14 cellular contexts compared by ENCODE assay signal in the genomic region with DNA sequence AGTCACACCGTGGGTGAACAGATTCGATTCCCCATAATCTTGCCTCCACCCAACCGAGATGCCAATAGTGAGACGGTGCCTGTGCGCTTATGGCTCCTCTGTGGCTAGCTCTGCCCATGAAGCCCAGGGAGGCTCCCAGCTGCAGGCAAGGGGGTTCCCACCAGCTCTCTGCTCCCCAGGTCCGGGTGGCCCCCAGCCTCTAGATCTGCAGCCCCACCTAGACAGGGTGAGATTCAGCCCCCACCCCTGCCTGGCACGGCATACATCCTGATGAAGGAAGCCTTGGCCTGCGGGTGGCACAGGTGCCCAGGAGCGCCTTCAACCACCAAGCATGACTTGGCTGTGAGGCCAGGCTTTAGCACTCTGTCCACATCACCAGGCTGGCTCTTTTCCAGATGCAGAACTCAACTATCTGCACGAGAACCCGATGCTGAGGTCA. TPM values are rescaled to one million over a fixed set of nuclear protein-coding genes. Genes with fewer than 3 reads are reported as not detected.
DNase-seq lines count a peak whose midpoint lies in the region; ATAC-seq and TF ChIP-seq lines count a peak whose summit lies in the region.
"Had no signal": no experiment of that assay in that cellular context is flagged by ENCODE, and none has a peak within 500 bp of the region (broad histone marks: within the 10 kb centered on the region; RNA-seq: fewer than 3 reads in every experiment).

No MANE protein-coding gene starts in this region.

- H3K4me3 ChIP-seq in dorsolateral prefrontal cortex = no peak overlapping the region
- H3K4me3 ChIP-seq in tibial artery = no peak overlapping the region
- H3K4me3 ChIP-seq in SJCRH30 = no peak overlapping the region
- H3K4me3 ChIP-seq: heart left ventricle, ovary had no signal

- ATAC-seq in activated naive CD4-positive, alpha-beta T cell treated with anti-CD3 and anti-CD28 coated beads, Interleukin-2, amount 50 U/mL, for 72 hours = peak; percentile 2 to 4
- ATAC-seq in GM21737 (IDR thresholded peaks at IDR 0.05; ENCODE audit: unreplicated experiment) = no peak
- ATAC-seq: activated CD4-positive, CD25-positive, alpha-beta regulatory T cell treated with anti-CD3 and anti-CD28 coated beads, Interleukin-2, amount 50 U/mL, for 24 hours had no signal

- intact Hi-C loops in dorsolateral prefrontal cortex (cut with DNase I) (no loop called here), tibial artery (cut with DNase I; ENCODE audit: low total_unique reads) (no loop called here)

- H3K36me3 Mint-ChIP-seq in activated naive CD4-positive, alpha-beta T cell treated with anti-CD3 and anti-CD28 coated beads, Interleukin-2, amount 50 U/mL, for 72 hours = peaks cover 19 to 28% of the 10 kb centered on the region in 2 donors

- H3K4me1 ChIP-seq in tibial artery (no peaks in the 10 kb centered on the region), SJCRH30 (no peaks in the 10 kb centered on the region)

- TF ChIP-seq CTCF in dorsolateral prefrontal cortex (IDR thresholded peaks at IDR 0.05 in 54 of 56, conservative IDR thresholded peaks at IDR 0.05 in 2 of 56; ENCODE audit: low read depth in 1 of 56, partially characterized antibody in 56 of 56) = no peak
- TF ChIP-seq CTCF in tibial artery (IDR thresholded peaks at IDR 0.05) = no peak

- H3K27me3 ChIP-seq in dorsolateral prefrontal cortex (no peaks in the 10 kb centered on the region), tibial artery (no peaks in the 10 kb centered on the region), SJCRH30 (no peaks in the 10 kb centered on the region)
- H3K27me3 ChIP-seq: heart left ventricle, ovary had no signal

- H3K36me3 ChIP-seq in tibial artery = peaks cover 74 to 86% (median 83%) of the 10 kb centered on the region in 3 donors
- peaks cover 58% of the 10 kb centered on the region for H3K36me3 ChIP-seq in SJCRH30
- H3K36me3 ChIP-seq: ovary had no signal

- H3K27ac ChIP-seq in dorsolateral prefrontal cortex (peak overlapping the region in 34 of 59 donors; percentile 4 to 69 (median 32)), tibial artery (peak overlapping the region in 1 of 2 donors; percentile 19), SJCRH30 (no peak overlapping the region)
- H3K27ac ChIP-seq: ovary had no signal

- no peaks in the 10 kb centered on the region for H3K9me3 ChIP-seq in tibial artery
- H3K9me3 ChIP-seq in SJCRH30 (replicated peaks) = no peaks in the 10 kb centered on the region
- H3K9me3 ChIP-seq: heart left ventricle, ovary had no signal

- no peak for DNase-seq in activated naive CD4-positive, alpha-beta T cell treated with anti-CD3 and anti-CD28 coated beads, Interleukin-2, amount 50 U/mL, for 72 hours (ENCODE audit: low spot score in 2 of 2)
- DNase-seq in activated naive CD4-positive, alpha-beta T cell treated with Interleukin-2 at 50 U/mL for 16 hours = no peak
- DNase-seq in dorsolateral prefrontal cortex (peak in 1 of 10 donors; percentile 39), mesenteric fat pad (ENCODE audit: low spot score) (peak; percentile 87), tibial artery (peak; percentile 18 to 67), SJCRH30 (no peak), ecto neural progenitor cell (ENCODE audit: low spot score) (no peak)
- DNase-seq: activated effector memory CD4-positive, alpha-beta T cell treated with anti-CD3 and anti-CD28 coated beads, Interleukin-2, amount 50 U/mL, for 16 hours; DMS 273 treated with DMSO at 0.1 percent for 48 hours; heart left ventricle; mammary epithelial cell; ovary had no signal

- peak overlapping the region; percentile 67 to 81 for H3K27ac Mint-ChIP-seq in activated naive CD4-positive, alpha-beta T cell treated with anti-CD3 and anti-CD28 coated beads, Interleukin-2, amount 50 U/mL, for 72 hours

- no peaks in the 10 kb centered on the region for H3K9me3 Mint-ChIP-seq in activated naive CD4-positive, alpha-beta T cell treated with anti-CD3 and anti-CD28 coated beads, Interleukin-2, amount 50 U/mL, for 72 hours

RNA-seq across cellular contexts. Expression of a gene that starts 40.6 kb away (rescaled TPM):
- 100 to 1,000 TPM; 382 to 520 TPM for total RNA-seq in activated naive CD4-positive, alpha-beta T cell treated with anti-CD3 and anti-CD28 coated beads, Interleukin-2, amount 50 U/mL, for 72 hours
- total RNA-seq in dorsolateral prefrontal cortex (100 to 1,000 TPM in 77 of 120 experiments, 10 to 100 TPM in 43; 67.7 to 164 (median 107) TPM), mesenteric fat pad (249 TPM)
- 95.1 and 95.7 TPM in 2 replicates for total RNA-seq in SJCRH30 (2014; rRNA removed; shearing (Covaris generic))

RNA-seq across cellular contexts. Expression of a gene that starts 54.7 kb away (rescaled TPM):
- 1 to 10 TPM in 1 of 2 donors, under 1 TPM in 1; 0.52 to 1.2 TPM for total RNA-seq in activated naive CD4-positive, alpha-beta T cell treated with anti-CD3 and anti-CD28 coated beads, Interleukin-2, amount 50 U/mL, for 72 hours
- total RNA-seq in dorsolateral prefrontal cortex = 10 to 100 TPM in 2 of 120 experiments, 1 to 10 TPM in 118; 1.4 to 11.1 (median 3.6) TPM
- total RNA-seq in mesenteric fat pad = 5.5 TPM
- total RNA-seq in SJCRH30 (2014; rRNA removed; shearing (Covaris generic)) = 0.08 TPM in 1 of 2 replicates, not detected in the other

Comparison
In these comparisons a context has a peak if more than half of its experiments do, and no peak if none do; other contexts are left out.
1. DNase-seq: peak in mesenteric fat pad (single experiment) and tibial artery (2 of 2); none in activated naive CD4-positive, alpha-beta T cell treated with anti-CD3 and anti-CD28 coated beads, Interleukin-2, amount 50 U/mL, for 72 hours (0 of 2), activated naive CD4-positive, alpha-beta T cell treated with Interleukin-2 at 50 U/mL for 16 hours (single experiment), SJCRH30 (0 of 2) and ecto neural progenitor cell (single experiment).